15 cellular contexts compared by ENCODE assay signal in the genomic region with DNA sequence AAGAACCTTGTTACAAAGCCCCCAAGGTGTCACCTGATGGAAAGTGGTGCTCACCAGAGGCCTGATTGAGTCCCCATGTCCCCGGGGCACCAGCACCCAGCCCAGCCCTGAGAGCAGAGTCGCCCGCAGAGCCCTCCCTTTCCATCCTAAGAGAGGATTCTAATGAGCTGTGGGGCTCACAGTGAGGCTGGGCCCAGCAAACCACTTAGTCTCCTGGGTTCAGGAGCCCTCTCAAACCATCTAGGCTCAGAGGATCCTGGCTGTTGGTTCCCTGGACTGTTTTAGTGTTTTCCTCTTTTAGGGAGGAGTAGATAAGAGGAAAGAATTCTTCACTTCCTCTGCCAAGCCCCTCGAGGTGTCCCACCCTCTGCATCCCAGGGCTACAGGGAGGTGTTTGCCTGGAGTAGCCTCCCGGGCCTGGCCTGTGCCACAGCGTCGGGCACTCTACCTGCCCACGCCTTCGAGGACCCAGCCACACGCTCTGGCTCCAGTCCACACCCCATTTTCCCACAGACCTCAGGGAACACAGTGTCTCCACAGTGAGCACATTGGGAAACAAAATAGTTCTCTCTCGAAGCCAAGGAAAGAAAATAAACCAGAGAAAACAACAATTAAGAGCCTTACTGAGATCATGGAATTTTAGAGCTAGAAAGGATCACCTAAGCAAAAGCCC. TPM values are rescaled to one million over a fixed set of nuclear protein-coding genes. Genes with fewer than 3 reads are reported as not detected.
A peak's percentile ranks its signal among the peaks of the same experiment; 100 is the strongest.
DNase-seq lines count a peak whose midpoint lies in the region; ATAC-seq and TF ChIP-seq lines count a peak whose summit lies in the region.
"Had no signal": no experiment of that assay in that cellular context is flagged by ENCODE, and none has a peak within 500 bp of the region (broad histone marks: within the 10 kb centered on the region; RNA-seq: fewer than 3 reads in every experiment).

No MANE protein-coding gene starts in this region.

- POLR2A ChIA-PET in CD4-positive, alpha-beta T cell (lab: Charles Lee) = no interaction called here

- no peak for ATAC-seq in CD4-positive, alpha-beta T cell (ENCODE audit: poor library complexity)
- ATAC-seq in sciatic nerve (peak; percentile 95), GM19463 (IDR thresholded peaks at IDR 0.05; ENCODE audit: unreplicated experiment) (no peak)

- TF ChIP-seq CTCF in CD4-positive, alpha-beta T cell (IDR thresholded peaks at IDR 0.05) = no peak

- H3K4me3 Mint-ChIP-seq in CD4-positive, alpha-beta T cell = no peak overlapping the region
- H3K4me3 Mint-ChIP-seq: activated CD4-positive, alpha-beta memory T cell treated with anti-CD3 and anti-CD28 coated beads, Interleukin-2, amount 10 ng/mL, durations not matched to agents 7 days and 5 days; activated naive CD8-positive, alpha-beta T cell treated with anti-CD3 and anti-CD28 coated beads for 36 hours; T-helper 2 cell treated with Interferon-gamma antibody and Interleukin-4, amounts not matched to agents 5 μg/mL and 100 μg/mL, for 36 hours had no signal

- no peaks in the 10 kb centered on the region for H3K27me3 ChIP-seq in CD4-positive, alpha-beta T cell (ENCODE audit: control insufficient read depth, insufficient read depth, low read length)
- no peaks in the 10 kb centered on the region for H3K27me3 ChIP-seq in layer of hippocampus (ENCODE audit: control insufficient read depth, insufficient read depth, low read length)
- H3K27me3 ChIP-seq: transverse colon had no signal

- intact Hi-C loops in CD4-positive, alpha-beta T cell (cut with DNase I, micrococcal nuclease) = loop anchor here in 1 of 2 experiments (10.0 kb wide), 1 partner anchor 185 kb away; a partner anchor contains a TSS
- intact Hi-C loops in sciatic nerve (cut with DNase I) = no loop called here

- H3K9me3 ChIP-seq in CD4-positive, alpha-beta T cell (ENCODE audit: control insufficient read depth, low read length) = no peaks in the 10 kb centered on the region
- H3K9me3 ChIP-seq: transverse colon had no signal

- H3K4me1 Mint-ChIP-seq in CD4-positive, alpha-beta T cell (ENCODE audit: low read depth) = peaks cover 14% of the 10 kb centered on the region

- H3K27me3 Mint-ChIP-seq in CD4-positive, alpha-beta T cell = no peaks in the 10 kb centered on the region
- H3K27me3 Mint-ChIP-seq: activated CD4-positive, alpha-beta memory T cell treated with anti-CD3 and anti-CD28 coated beads, Interleukin-2, amount 10 ng/mL, durations not matched to agents 7 days and 5 days; activated naive CD8-positive, alpha-beta T cell treated with anti-CD3 and anti-CD28 coated beads for 36 hours had no signal

- no peak overlapping the region for H3K27ac ChIP-seq in CD4-positive, alpha-beta T cell (ENCODE audit: low read depth, low read length)
- H3K27ac ChIP-seq in caudate nucleus (ENCODE audit: low read depth, low read length) (peak overlapping the region; percentile 38), layer of hippocampus (ENCODE audit: low read depth, low read length) (peak overlapping the region; percentile 33)
- H3K27ac ChIP-seq: KMS-11 had no signal

- CTCF ChIA-PET in CD4-positive, alpha-beta T cell (lab: Charles Lee) = no interaction called here

- peak overlapping the region; percentile 17 for H3K27ac Mint-ChIP-seq in CD4-positive, alpha-beta T cell
- H3K27ac Mint-ChIP-seq: activated CD4-positive, alpha-beta memory T cell treated with anti-CD3 and anti-CD28 coated beads, Interleukin-2, amount 10 ng/mL, durations not matched to agents 7 days and 5 days; activated naive CD8-positive, alpha-beta T cell treated with anti-CD3 and anti-CD28 coated beads for 36 hours; T-helper 2 cell treated with Interferon-gamma antibody and Interleukin-4, amounts not matched to agents 5 μg/mL and 100 μg/mL, for 36 hours had no signal

- DNase-seq in CD4-positive, alpha-beta T cell = no peak
- peak in 2 of 61 donors; percentile 12 to 36 for DNase-seq in caudate nucleus (lab: John Stamatoyannopoulos, UW)
- no peak for DNase-seq in sciatic nerve (ENCODE audit: low spot score)
- no peak for DNase-seq in stimulated activated CD4-positive, alpha-beta T cell treated with anti-CD3 and anti-CD28 coated beads, Interleukin-15, amount 100 ng/mL, for 24 hours
- DNase-seq in NCI-H2107 (lab: John Stamatoyannopoulos, UW) = no peak
- no peak for DNase-seq in NCI-H1092 (lab: John Stamatoyannopoulos, UW)
- DNase-seq: activated CD4-positive, alpha-beta memory T cell treated with anti-CD3 and anti-CD28 coated beads, Interleukin-2, amount 10 ng/mL, durations not matched to agents 7 days and 5 days; activated naive CD8-positive, alpha-beta T cell treated with anti-CD3 and anti-CD28 coated beads for 36 hours; NCI-H2081; stimulated activated CD4-positive, alpha-beta T cell treated with anti-CD3 and anti-CD28 coated beads, Interleukin-4, amount 100 ng/mL, for 4 hours; transverse colon had no signal

- H3K9me3 Mint-ChIP-seq in CD4-positive, alpha-beta T cell = no peaks in the 10 kb centered on the region
- H3K9me3 Mint-ChIP-seq: activated CD4-positive, alpha-beta memory T cell treated with anti-CD3 and anti-CD28 coated beads, Interleukin-2, amount 10 ng/mL, durations not matched to agents 7 days and 5 days; activated naive CD8-positive, alpha-beta T cell treated with anti-CD3 and anti-CD28 coated beads for 36 hours; T-helper 2 cell treated with Interferon-gamma antibody and Interleukin-4, amounts not matched to agents 5 μg/mL and 100 μg/mL, for 36 hours had no signal

- H3K36me3 Mint-ChIP-seq in CD4-positive, alpha-beta T cell (ENCODE audit: low read depth) = peaks cover 55% of the 10 kb centered on the region

RNA-seq across cellular contexts. Expression of a gene that starts 34.4 kb away (rescaled TPM):
- total RNA-seq in CD4-positive, alpha-beta T cell = 10 to 100 TPM in 1 of 2 experiments, 1 to 10 TPM in 1; 10.0 to 14.8 TPM
- 18.8 TPM for total RNA-seq in sciatic nerve
